In genomic region chr20:5126512-5127203, GRCh38 we compare ENCODE assay signal across 8 cellular contexts. TPM values are rescaled to one million over a fixed set of nuclear protein-coding genes. Genes with fewer than 3 reads are reported as not detected.
DNase-seq lines count a peak whose midpoint lies in the region; ATAC-seq and TF ChIP-seq lines count a peak whose summit lies in the region.

Gene CDS2, plus strand, starts transcription at chr20:5127008. Its CDS starts 85 bp downstream, at chr20:5127093.

- H3K27ac ChIP-seq in VCaP = peak within 1 kb of the TSS; percentile 95
- peak within 1 kb of the TSS; percentile 96 for H3K27ac ChIP-seq in breast epithelium
- H3K27ac ChIP-seq in skeletal muscle tissue (ENCODE audit: low read depth, low read length) = peak within 1 kb of the TSS; percentile 89

- no peaks in the 10 kb centered on the region for H3K4me1 ChIP-seq in breast epithelium
- H3K4me1 ChIP-seq in skeletal muscle tissue (ENCODE audit: control insufficient read depth in 3 of 3, insufficient read depth in 3 of 3, low read length in 3 of 3) = peaks cover 17 to 33% (median 28%) of the 10 kb centered on the region in 3 donors

- TF ChIP-seq CTCF in VCaP (conservative IDR thresholded peaks at IDR 0.05) (peak; percentile 81), breast epithelium (IDR thresholded peaks at IDR 0.05) (peak in 2 of 3 donors; percentile 34 to 45)

- H3K27me3 ChIP-seq in breast epithelium (no peaks in the 10 kb centered on the region), skeletal muscle tissue (ENCODE audit: control insufficient read depth in 3 of 3, insufficient read depth in 3 of 3, low read length in 3 of 3) (no peaks in the 10 kb centered on the region)

- peak; percentile 82 for ATAC-seq in GM18873 (IDR thresholded peaks at IDR 0.05; ENCODE audit: low FRiP score, unreplicated experiment)
- peak; percentile 85 for ATAC-seq in HG03139 (IDR thresholded peaks at IDR 0.05; ENCODE audit: unreplicated experiment)

- no peaks in the 10 kb centered on the region for H3K36me3 ChIP-seq in breast epithelium
- peaks cover 0 to 4% (median 0%) of the 10 kb centered on the region in 3 donors for H3K36me3 ChIP-seq in skeletal muscle tissue (ENCODE audit: control insufficient read depth in 3 of 3, insufficient read depth in 3 of 3, low read length in 3 of 3)

- intact Hi-C loops in breast epithelium (cut with DNase I; ENCODE audit: low total_unique reads) = loop anchor here (10.0 kb wide), 1 partner anchor 68 kb away; no protein-coding TSS in a partner anchor

- H3K9ac ChIP-seq in skeletal muscle tissue (ENCODE audit: low read depth in 1 of 3, low read length in 3 of 3) = peak within 1 kb of the TSS; percentile 86 to 96 (median 91)

- TF ChIP-seq POLR2A in breast epithelium (IDR thresholded peaks at IDR 0.05) = peak; percentile 13

- DNase-seq in AG08395 (ENCODE audit: low spot score) = peak; percentile 99
- DNase-seq in NCI-H2196 treated with DMSO at 0.1 percent for 48 hours (lab: John Stamatoyannopoulos, UW; ENCODE audit: unreplicated experiment) = peak; percentile 99
- peak; percentile 99 to 100 for DNase-seq in breast epithelium (ENCODE audit: low spot score in 2 of 2)

- peak within 1 kb of the TSS; percentile 79 to 85 (median 84) for H3K4me3 ChIP-seq in breast epithelium
- H3K4me3 ChIP-seq in iPS-18c (ENCODE audit: insufficient read depth, low read depth, low read length) = peak within 1 kb of the TSS; percentile 94
- peak within 1 kb of the TSS; percentile 89 to 95 (median 90) for H3K4me3 ChIP-seq in skeletal muscle tissue (ENCODE audit: low read length in 3 of 3)

- H3K9me3 ChIP-seq in breast epithelium = no peaks in the 10 kb centered on the region
- H3K9me3 ChIP-seq in iPS-18c (ENCODE audit: control insufficient read depth, insufficient read depth, low read length) = no peaks in the 10 kb centered on the region
- H3K9me3 ChIP-seq in skeletal muscle tissue (ENCODE audit: control insufficient read depth in 3 of 3, low read length in 3 of 3) = no peaks in the 10 kb centered on the region

RNA-seq across cellular contexts. Expression of gene CDS2, which starts in this region (rescaled TPM):
- total RNA-seq in breast epithelium = 10 to 100 TPM; 29.2 to 42.9 (median 37.6) TPM
- 27.1 TPM for total RNA-seq in skeletal muscle tissue

Comparison
In these comparisons a context has a peak if more than half of its experiments do, and no peak if none do; other contexts are left out.
1. Peak in every context shown above with its lines: DNase-seq, ATAC-seq, H3K4me3 ChIP-seq and H3K27ac ChIP-seq.